14 cellular contexts compared by ENCODE assay signal in genomic region chr2:3238951-3239841, GRCh38.
DNase-seq lines count a peak whose midpoint lies in the region; ATAC-seq, FAIRE-seq and TF ChIP-seq lines count a peak whose summit lies in the region.
"Had no signal": no experiment of that assay in that cellular context is flagged by ENCODE, and none has a peak within 500 bp of the region (broad histone marks: within the 10 kb centered on the region; RNA-seq: fewer than 3 reads in every experiment).

No MANE protein-coding gene starts in this region.

- CTCF ChIA-PET in GM12878 (lab: Yijun Ruan, JAX): no interaction called here

- WGBS in GM12878 (ENCODE audit: insufficient coverage, insufficient replicate concordance, low lambda C conversion rate, missing lambda C conversion rate): 13% methylated on average over 21 of the region's 21 CpGs

- H3K9ac ChIP-seq in GM12878 (ENCODE audit: control insufficient read depth, insufficient read depth, low read length): no peak overlapping the region; the same call in 1 of the 2 replicates

- H3K27me3 ChIP-seq in GM12878 (replicated peaks in 1 of 2; ENCODE audit: control insufficient read depth in 2 of 2, insufficient read depth in 2 of 2, low read length in 1 of 2): no peaks in the 10 kb centered on the region
- no peaks in the 10 kb centered on the region for H3K27me3 ChIP-seq in HAP-1 (ENCODE audit: low read depth)

- H3K27ac ChIP-seq in GM12878 (ENCODE audit: control insufficient read depth, insufficient read depth): peak overlapping the region; percentile 52; the same call in 1 of the 2 replicates

- peak; percentile 59 for ATAC-seq in GM19468 (IDR thresholded peaks at IDR 0.05; ENCODE audit: extremely low read depth, unreplicated experiment)
- peak; percentile 76 for ATAC-seq in HG03066 (IDR thresholded peaks at IDR 0.05; ENCODE audit: low read depth, unreplicated experiment)
- peak; percentile 66 for ATAC-seq in GM12878
- no peak for ATAC-seq in HG03039 (IDR thresholded peaks at IDR 0.05; ENCODE audit: unreplicated experiment)

- TF ChIP-seq EP300 in GM12878 (IDR thresholded peaks at IDR 0.05; ENCODE audit: borderline replicate concordance in 1 of 2, control insufficient read depth in 1 of 2, low read depth in 2 of 2, low read length in 2 of 2): no peak

- FAIRE-seq in GM18507 (lab: Jason Lieb, UNC) (peak; percentile 52), GM12878 (lab: Jason Lieb, UNC) (no peak)

- TF ChIP-seq RAD21 in GM12878 (IDR thresholded peaks at IDR 0.05; ENCODE audit: insufficient read depth, low read depth, low read length): no peak

- H3K4me3 ChIP-seq in GM12878 (no peak overlapping the region), HAP-1 (no peak overlapping the region)

- TF ChIP-seq POLR2A in GM12878 (IDR thresholded peaks at IDR 0.05; ENCODE audit: low read depth, low read length): no peak

- in situ Hi-C loops in GM12878 (cut with MboI) (no loop called here), HAP-1 (cut with MboI; ENCODE audit: low sequenced_read_pairs) (no loop called here)

- POLR2A ChIA-PET in GM12878 (lab: Charles Lee): no interaction called here

- intact Hi-C loops in GM12878 (cut with micrococcal nuclease; ENCODE audit: unreplicated experiment): no loop called here

- no peaks in the 10 kb centered on the region; the same call in 1 of the 2 replicates for H3K79me2 ChIP-seq in GM12878 (ENCODE audit: control insufficient read depth, insufficient read depth, low read length)

- H3K4me1 ChIP-seq in GM12878 (ENCODE audit: control insufficient read depth, insufficient read depth, low read length): peaks cover 34% of the 10 kb centered on the region
- no peaks in the 10 kb centered on the region for H3K4me1 ChIP-seq in HAP-1

- H3K36me3 ChIP-seq in GM12878 (ENCODE audit: control insufficient read depth in 2 of 2, insufficient read depth in 2 of 2, low read length in 1 of 2) (no peaks in the 10 kb centered on the region; a peak in 1 of 4 replicates), HAP-1 (replicated peaks) (no peaks in the 10 kb centered on the region)

- no peak for TF ChIP-seq CTCF in GM12878 (IDR thresholded peaks at IDR 0.05 in 2 of 3, conservative IDR thresholded peaks at IDR 0.05 in 1 of 3; ENCODE audit: control insufficient read depth in 2 of 3, extremely low read depth in 1 of 3, insufficient read depth in 1 of 3, low read depth in 3 of 3, low read length in 3 of 3)

- DNase-seq in GM18507 (ENCODE audit: extremely low spot score, insufficient read length, low read depth): peak; percentile 11
- no peak for DNase-seq in GM12878 (ENCODE audit: low read depth, low spot score)
- no peak for DNase-seq in NCI-H128 (lab: John Stamatoyannopoulos, UW; ENCODE audit: unreplicated experiment)
- no peak for DNase-seq in HAP-1 (ENCODE audit: low spot score in 2 of 2)
- DNase-seq in putamen (ENCODE audit: low spot score): no peak
- DNase-seq: activated gamma-delta T cell treated with Interleukin-2 at 50 U/mL for 16 hours; DMS53; effector CD8-positive, alpha-beta T cell; hippocampal formation; IMR-90; substantia nigra had no signal

- H2AFZ ChIP-seq in GM12878 (ENCODE audit: control insufficient read depth, low read depth, low read length): no peak overlapping the region

- H3K9me3 ChIP-seq in GM12878 (replicated peaks; ENCODE audit: control insufficient read depth, insufficient read depth, low read length): no peaks in the 10 kb centered on the region; the same call in 2 of the 3 replicates
- H3K9me3 ChIP-seq in HAP-1: no peaks in the 10 kb centered on the region

- peak overlapping the region; percentile 48 for H3K4me2 ChIP-seq in GM12878 (ENCODE audit: control insufficient read depth, insufficient read depth)

- SMC1A ChIA-PET in GM12878 (lab: Charles Lee; ENCODE audit: uncharacterized antibody, unreplicated experiment): interaction anchor here (5.7 kb wide), 1 partner anchor 15 kb away, joined by 25 read pairs; no protein-coding TSS in a partner anchor

- BruUV-seq in GM12878 (replicated peaks; lab: Mats Ljungman, UMichigan): no TSS peak

- RAD21 ChIA-PET in GM12878 (lab: Charles Lee; ENCODE audit: unreplicated experiment): no interaction called here

- H4K20me1 ChIP-seq in GM12878 (ENCODE audit: control insufficient read depth, insufficient read depth): no peaks in the 10 kb centered on the region

TF ChIP-seq in GM12878, 131 proteins besides CTCF, POLR2A, EP300 and RAD21:
- TF ChIP-seq RUNX3 (IDR thresholded peaks at IDR 0.05; ENCODE audit: low read length) (peak; percentile 47), IRF3 (IDR thresholded peaks at IDR 0.05) (no peak)
